8 cellular contexts compared by ENCODE assay signal in genomic region chr3:16482194-16482769, GRCh38. TPM values are rescaled to one million over a fixed set of nuclear protein-coding genes. Genes with fewer than 3 reads are reported as not detected.
DNase-seq lines count a peak whose midpoint lies in the region; ATAC-seq and TF ChIP-seq lines count a peak whose summit lies in the region.

No MANE protein-coding gene starts in this region.

- 85 to 91% methylated on average over 5 of the region's 5 CpGs for WGBS in thyroid gland, 2 donors

- peaks cover 0 to 8% of the 10 kb centered on the region in 2 donors for H3K36me3 ChIP-seq in ascending aorta
- no peaks in the 10 kb centered on the region for H3K36me3 ChIP-seq in thyroid gland

- peaks cover 33% of the 10 kb centered on the region for H3K36me3 Mint-ChIP-seq in activated naive CD4-positive, alpha-beta T cell treated with anti-CD3 and anti-CD28 coated beads for 36 hours (ENCODE audit: low read depth)

- H3K4me3 ChIP-seq in ascending aorta (peak overlapping the region in 1 of 2 donors; percentile 23), thyroid gland (replicated peaks in 1 of 3) (no peak overlapping the region)

- intact Hi-C loops in activated naive CD4-positive, alpha-beta T cell treated with anti-CD3 and anti-CD28 coated beads for 36 hours (cut with micrococcal nuclease), result loop anchor here (2.0 kb wide), 2 partner anchors 33 to 69 kb away; no protein-coding TSS in a partner anchor
- intact Hi-C loops in ascending aorta (cut with DNase I) (no loop called here), thyroid gland (cut with DNase I) (no loop called here)

- no peaks in the 10 kb centered on the region for H3K9me3 ChIP-seq in ascending aorta
- no peaks in the 10 kb centered on the region for H3K9me3 ChIP-seq in thyroid gland

- peak overlapping the region; percentile 3 for H3K4me3 Mint-ChIP-seq in activated naive CD4-positive, alpha-beta T cell treated with anti-CD3 and anti-CD28 coated beads for 36 hours

- CTCF ChIA-PET in activated naive CD4-positive, alpha-beta T cell treated with anti-CD3 and anti-CD28 coated beads for 36 hours (lab: Charles Lee), result interaction anchor here (0.6 to 1.6 kb wide), 6 partner anchors 14 to 194 kb away, joined by 3 to 11 read pairs (median 4); no protein-coding TSS in a partner anchor

- no peak for TF ChIP-seq POLR2A in thyroid gland (IDR thresholded peaks at IDR 0.05)

- H3K4me1 Mint-ChIP-seq in activated naive CD4-positive, alpha-beta T cell treated with anti-CD3 and anti-CD28 coated beads for 36 hours (ENCODE audit: low read depth), result peaks cover 88% of the 10 kb centered on the region

- TF ChIP-seq CTCF in ascending aorta (IDR thresholded peaks at IDR 0.05) (no peak), thyroid gland (IDR thresholded peaks at IDR 0.05) (peak in 1 of 6 experiments; percentile 2)

- H3K27me3 Mint-ChIP-seq in activated naive CD4-positive, alpha-beta T cell treated with anti-CD3 and anti-CD28 coated beads for 36 hours (ENCODE audit: low read depth), result no peaks in the 10 kb centered on the region

- ATAC-seq in HG03159 (IDR thresholded peaks at IDR 0.05; ENCODE audit: unreplicated experiment), result peak; percentile 36

- H3K9me3 Mint-ChIP-seq in activated naive CD4-positive, alpha-beta T cell treated with anti-CD3 and anti-CD28 coated beads for 36 hours, result peaks cover 1% of the 10 kb centered on the region

- peak overlapping the region; percentile 74 for H3K27ac Mint-ChIP-seq in activated naive CD4-positive, alpha-beta T cell treated with anti-CD3 and anti-CD28 coated beads for 36 hours

- H3K4me1 ChIP-seq in ascending aorta (peaks cover 9 to 38% of the 10 kb centered on the region in 2 donors), thyroid gland (peaks cover 75 to 89% of the 10 kb centered on the region in 2 donors)

- H3K27ac ChIP-seq in ascending aorta, result peak overlapping the region; percentile 17 to 78
- H3K27ac ChIP-seq in thyroid gland, result peak overlapping the region; percentile 7 to 93 (median 39)

- no peaks in the 10 kb centered on the region for H3K27me3 ChIP-seq in ascending aorta
- H3K27me3 ChIP-seq in thyroid gland, result no peaks in the 10 kb centered on the region

- DNase-seq in activated naive CD4-positive, alpha-beta T cell treated with anti-CD3 and anti-CD28 coated beads for 36 hours, result no peak
- no peak for DNase-seq in activated naive CD4-positive, alpha-beta T cell treated with Interleukin-2 at 50 U/mL for 16 hours
- DNase-seq in ascending aorta (ENCODE audit: low spot score in 2 of 2), result no peak
- no peak for DNase-seq in thyroid gland
- no peak for DNase-seq in stimulated activated CD4-positive, alpha-beta T cell treated with anti-CD3 and anti-CD28 coated beads, Interleukin-2, amount 100 ng/mL, for 48 hours
- no peak for DNase-seq in NCI-H1048 (lab: John Stamatoyannopoulos, UW)
- no peak for DNase-seq in C1 segment of cervical spinal cord (lab: John Stamatoyannopoulos, UW)

RNA-seq across cellular contexts. Expression of gene RFTN1, which starts 31.2 kb away (rescaled TPM):
- total RNA-seq in activated naive CD4-positive, alpha-beta T cell treated with anti-CD3 and anti-CD28 coated beads for 36 hours, result 100 to 1,000 TPM in 1 of 2 experiments, 10 to 100 TPM in 1; 95.9 to 109 TPM
- total RNA-seq in ascending aorta (72.6 TPM), thyroid gland (100 to 1,000 TPM; 110 to 239 (median 153) TPM)
